ENCODE assay signal across 1 cellular context in genomic region chr17:75959046-75959838, GRCh38.
TF ChIP-seq lines count a peak whose summit lies in the region.

No MANE protein-coding gene starts in this region.

TF ChIP-seq in HepG2, 621 proteins besides CTCF, POLR2A, EP300 and RAD21 (continued from another document and continues in another):
- TF ChIP-seq ARID5B (CRISPR knock-in tag; IDR thresholded peaks at IDR 0.05), result no peak
- peak; percentile 19; the same call in 1 of the 2 replicates for TF ChIP-seq MED1 (CRISPR knock-in tag; IDR thresholded peaks at IDR 0.05)
- no peak for TF ChIP-seq MLX (CRISPR knock-in tag; IDR thresholded peaks at IDR 0.05)
- no peak for TF ChIP-seq ZNF768 (CRISPR knock-in tag; IDR thresholded peaks at IDR 0.05)
- TF ChIP-seq MXD4 (CRISPR knock-in tag; IDR thresholded peaks at IDR 0.05), result 0 out of 2 replicates have a peak, but pooled peaks have one; percentile 8
- TF ChIP-seq DRAP1 (CRISPR knock-in tag; IDR thresholded peaks at IDR 0.05), result 0 out of 2 replicates have a peak, but pooled peaks have one; percentile 11
- 0 out of 2 replicates have a peak, but pooled peaks have one; percentile 33 for TF ChIP-seq ZNF792 (CRISPR knock-in tag; IDR thresholded peaks at IDR 0.05)
- no peak for TF ChIP-seq SMAD3 (CRISPR knock-in tag; IDR thresholded peaks at IDR 0.05)
- TF ChIP-seq FOXP4 (CRISPR knock-in tag; IDR thresholded peaks at IDR 0.05), result peak; percentile 44; the same call in 1 of the 2 replicates
- TF ChIP-seq PITX1 (CRISPR knock-in tag; IDR thresholded peaks at IDR 0.05), result peak; percentile 81
- no peak for TF ChIP-seq GLMP (CRISPR knock-in tag; IDR thresholded peaks at IDR 0.05; ENCODE audit: borderline replicate concordance)
- no peak for TF ChIP-seq RERE (CRISPR knock-in tag; IDR thresholded peaks at IDR 0.05; ENCODE audit: low read depth)
- peak; percentile 80 for TF ChIP-seq PAXIP1 (CRISPR knock-in tag; conservative IDR thresholded peaks at IDR 0.05)
- TF ChIP-seq KLF15 (CRISPR knock-in tag; IDR thresholded peaks at IDR 0.05; ENCODE audit: borderline replicate concordance), result no peak
- TF ChIP-seq PPARG (CRISPR knock-in tag; conservative IDR thresholded peaks at IDR 0.05), result 0 out of 2 replicates have a peak, but pooled peaks have one; percentile 42
- no peak for TF ChIP-seq ZXDC (CRISPR knock-in tag; IDR thresholded peaks at IDR 0.05)
- peak; percentile 31; the same call in 1 of the 2 replicates for TF ChIP-seq HDAC2 (CRISPR knock-in tag; IDR thresholded peaks at IDR 0.05)
- TF ChIP-seq ZBTB46 (CRISPR knock-in tag; IDR thresholded peaks at IDR 0.05; ENCODE audit: borderline replicate concordance), result no peak
- TF ChIP-seq ZNF234 (CRISPR knock-in tag; conservative IDR thresholded peaks at IDR 0.05), result no peak
- no peak for TF ChIP-seq REL (CRISPR knock-in tag; conservative IDR thresholded peaks at IDR 0.05)
- no peak for TF ChIP-seq RBAK (CRISPR knock-in tag; IDR thresholded peaks at IDR 0.05)
- no peak for TF ChIP-seq SNRNP70 (IDR thresholded peaks at IDR 0.05; ENCODE audit: low read depth, low read length)
- TF ChIP-seq ZNF713 (CRISPR knock-in tag; IDR thresholded peaks at IDR 0.05), result no peak
- no peak for TF ChIP-seq ZNF615 (CRISPR knock-in tag; IDR thresholded peaks at IDR 0.05; ENCODE audit: borderline replicate concordance)
- TF ChIP-seq FOXA1 (IDR thresholded peaks at IDR 0.05), result no peak
- TF ChIP-seq FOXA1 (CRISPR knock-in tag; IDR thresholded peaks at IDR 0.05), result no peak; the same call in 1 of the 2 replicates
- no peak for TF ChIP-seq GATAD1 (CRISPR knock-in tag; IDR thresholded peaks at IDR 0.05)
- TF ChIP-seq SOX5 (CRISPR knock-in tag; IDR thresholded peaks at IDR 0.05; ENCODE audit: borderline replicate concordance), result peak; percentile 11; the same call in 1 of the 2 replicates
